Comparison of ENCODE assay signal across 8 cellular contexts in genomic region chr4:102500371-102501175, GRCh38. TPM values are rescaled to one million over a fixed set of nuclear protein-coding genes. Genes with fewer than 3 reads are reported as not detected.
DNase-seq lines count a peak whose midpoint lies in the region; ATAC-seq and TF ChIP-seq lines count a peak whose summit lies in the region.

No MANE protein-coding gene starts in this region.

- peak overlapping the region; percentile 55 for H3K9ac ChIP-seq in muscle layer of colon (ENCODE audit: low read length)

- ATAC-seq in GM18519 (IDR thresholded peaks at IDR 0.05; ENCODE audit: low FRiP score, unreplicated experiment) (peak; percentile 18), HG03025 (IDR thresholded peaks at IDR 0.05; ENCODE audit: low FRiP score, unreplicated experiment) (peak; percentile 20), esophagus mucosa (peak; percentile 31), thoracic aorta (ENCODE audit: insufficient number of reproducible peaks, low FRiP score, low read depth) (peak; percentile 33)

- TF ChIP-seq CTCF in thoracic aorta (IDR thresholded peaks at IDR 0.05), result peak; percentile 35

- H3K27ac ChIP-seq in muscle layer of colon (ENCODE audit: low read depth, low read length) (peak overlapping the region; percentile 71), thoracic aorta (peak overlapping the region; percentile 96 to 99)

- H3K9me3 ChIP-seq in muscle layer of colon (ENCODE audit: low read length) (no peaks in the 10 kb centered on the region), thoracic aorta (no peaks in the 10 kb centered on the region)

- H3K4me3 ChIP-seq in muscle layer of colon (ENCODE audit: low read depth in 1 of 2, low read length in 2 of 2), result peak overlapping the region; percentile 66
- H3K4me3 ChIP-seq in thoracic aorta, result peak overlapping the region; percentile 89

- H3K36me3 ChIP-seq in muscle layer of colon (ENCODE audit: insufficient read depth, low read length) (no peaks in the 10 kb centered on the region), thoracic aorta (no peaks in the 10 kb centered on the region)

- no peaks in the 10 kb centered on the region for H3K27me3 ChIP-seq in muscle layer of colon (ENCODE audit: control insufficient read depth in 1 of 2, insufficient read depth in 2 of 2, low read length in 2 of 2)
- H3K27me3 ChIP-seq in thoracic aorta (replicated peaks; ENCODE audit: insufficient read depth), result no peaks in the 10 kb centered on the region

- DNase-seq in AG08396 (ENCODE audit: low spot score), result peak; percentile 60
- DNase-seq in NCI-H2196 (lab: John Stamatoyannopoulos, UW; ENCODE audit: unreplicated experiment), result peak; percentile 22
- peak; percentile 22 for DNase-seq in activated CD8-positive, alpha-beta memory T cell treated with anti-CD3 and anti-CD28 coated beads, Interleukin-2, amount 50 U/mL, for 4 hours
- no peak for DNase-seq in thoracic aorta (ENCODE audit: low spot score)

- peaks cover 41% of the 10 kb centered on the region for H3K4me1 ChIP-seq in muscle layer of colon (ENCODE audit: insufficient read depth, low read length)
- H3K4me1 ChIP-seq in thoracic aorta (ENCODE audit: control insufficient read depth in 1 of 2, low read depth in 2 of 2), result peaks cover 35 to 38% of the 10 kb centered on the region in 2 donors

RNA-seq across cellular contexts. Expression of gene NFKB1, which starts 0.6 kb away (rescaled TPM):
- total RNA-seq in esophagus mucosa (35.2 TPM), thoracic aorta (10 to 100 TPM; 19.1 to 42.2 TPM)
